1 cellular context compared by ENCODE assay signal in genomic region chr10:63464402-63465292, GRCh38.
TF ChIP-seq lines count a peak whose summit lies in the region.

No MANE protein-coding gene starts in this region.

TF ChIP-seq in GM12878, 131 proteins besides CTCF, POLR2A, EP300 and RAD21 (continued from another document and continues in another):
- TF ChIP-seq ZBTB4 (CRISPR knock-in tag; IDR thresholded peaks at IDR 0.05) (no peak), ZZZ3 (IDR thresholded peaks at IDR 0.05; ENCODE audit: control insufficient read depth, insufficient read length, low read depth) (no peak), ATF7 (IDR thresholded peaks at IDR 0.05; ENCODE audit: low read depth) (no peak), CUX1 (IDR thresholded peaks at IDR 0.05; ENCODE audit: insufficient replicate concordance, low read depth, low read length) (no peak), E2F4 (IDR thresholded peaks at IDR 0.05; ENCODE audit: low read depth, low read length) (peak; percentile 46; the same call in 1 of the 2 replicates), NFYA (IDR thresholded peaks at IDR 0.05; ENCODE audit: borderline replicate concordance, low read depth, low read length) (no peak), PAX8 (IDR thresholded peaks at IDR 0.05) (0 out of 2 replicates have a peak, but pooled peaks have one; percentile 35), RB1 (IDR thresholded peaks at IDR 0.05; ENCODE audit: borderline replicate concordance) (0 out of 2 replicates have a peak, but pooled peaks have one; percentile 32), IRF5 (IDR thresholded peaks at IDR 0.05; ENCODE audit: borderline replicate concordance) (no peak), ZNF384 (IDR thresholded peaks at IDR 0.05; ENCODE audit: borderline replicate concordance, low read depth, low read length) (no peak), HCFC1 (IDR thresholded peaks at IDR 0.05; ENCODE audit: low read length) (no peak), ASH2L (IDR thresholded peaks at IDR 0.05; ENCODE audit: borderline replicate concordance, low read depth) (0 out of 2 replicates have a peak, but pooled peaks have one; percentile 4), MYC (IDR thresholded peaks at IDR 0.05; ENCODE audit: insufficient read depth, insufficient read length, insufficient replicate concordance, low read length, severe bottlenecking) (no peak), ELK1 (IDR thresholded peaks at IDR 0.05; ENCODE audit: low read depth, low read length) (no peak), IKZF1 (conservative IDR thresholded peaks at IDR 0.05) (no peak), TAF1 (IDR thresholded peaks at IDR 0.05; ENCODE audit: borderline replicate concordance, low read depth, low read length) (no peak), NR2C1 (IDR thresholded peaks at IDR 0.05) (no peak), BCLAF1 (IDR thresholded peaks at IDR 0.05) (0 out of 2 replicates have a peak, but pooled peaks have one; percentile 7), TCF3 (IDR thresholded peaks at IDR 0.05; ENCODE audit: borderline replicate concordance, insufficient read depth, low read depth, low read length) (0 out of 2 replicates have a peak, but pooled peaks have one; percentile 10), ETV6 (conservative IDR thresholded peaks at IDR 0.05 in 1 of 2, IDR thresholded peaks at IDR 0.05 in 1 of 2; ENCODE audit: borderline replicate concordance in 1 of 2, low read depth in 1 of 2) (no peak), SMAD5 (IDR thresholded peaks at IDR 0.05; ENCODE audit: low read depth) (no peak), SRF (IDR thresholded peaks at IDR 0.05; ENCODE audit: low read depth in 2 of 2, low read length in 2 of 2) (no peak), ZNF622 (IDR thresholded peaks at IDR 0.05) (no peak), ZBED1 (IDR thresholded peaks at IDR 0.05; ENCODE audit: borderline replicate concordance) (no peak), RUNX3 (IDR thresholded peaks at IDR 0.05; ENCODE audit: low read length) (peak; percentile 4; the same call in 1 of the 2 replicates), TCF7 (IDR thresholded peaks at IDR 0.05; ENCODE audit: borderline replicate concordance) (no peak), PRDM15 (CRISPR knock-in tag; IDR thresholded peaks at IDR 0.05) (no peak), ZSCAN29 (IDR thresholded peaks at IDR 0.05) (no peak), ZBTB40 (IDR thresholded peaks at IDR 0.05; ENCODE audit: borderline replicate concordance) (no peak)
